In the genomic region with DNA sequence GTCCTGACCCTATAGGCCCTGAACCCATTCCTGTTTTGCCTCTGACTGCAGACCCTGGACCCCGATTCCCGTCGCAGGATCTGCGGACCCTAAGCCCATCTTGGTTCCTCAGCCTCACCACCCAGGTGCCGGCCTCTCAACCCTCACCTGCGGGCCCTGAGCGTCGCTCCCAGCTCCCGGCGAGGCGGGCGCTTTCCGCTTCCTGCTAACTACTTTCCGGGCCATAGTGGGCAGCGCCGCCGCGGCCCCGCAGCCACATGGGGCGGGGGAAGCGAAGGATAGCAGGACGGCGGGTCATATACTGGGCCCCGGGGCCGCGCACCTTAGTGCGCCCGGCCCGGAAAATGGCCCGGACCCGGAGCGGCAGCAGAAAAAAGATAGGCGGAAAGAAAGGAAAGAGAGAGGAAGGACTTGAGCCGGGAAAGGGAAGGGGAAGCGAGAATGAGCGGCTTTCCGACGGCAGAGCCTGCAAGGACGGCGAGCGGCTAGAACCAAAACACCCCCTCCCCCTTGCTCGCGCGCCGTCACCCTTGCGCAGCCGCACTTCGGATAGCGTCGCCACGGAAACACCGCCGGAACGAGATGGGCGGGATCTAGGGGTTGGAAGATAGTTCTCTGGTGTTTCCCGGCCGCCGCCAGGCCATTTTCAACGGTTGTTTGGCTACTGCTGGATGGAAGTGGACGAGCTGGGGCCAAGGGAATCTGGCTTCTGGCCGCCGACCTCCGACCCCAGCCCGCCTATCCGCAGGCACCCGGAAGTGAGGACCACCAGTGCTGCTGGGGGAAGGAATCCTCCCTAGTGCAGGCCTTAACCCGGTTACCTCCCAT, we compare ENCODE assay signal across 8 cellular contexts. TPM values are rescaled to one million over a fixed set of nuclear protein-coding genes. Genes with fewer than 3 reads are reported as not detected.
DNase-seq lines count a peak whose midpoint lies in the region; ATAC-seq and TF ChIP-seq lines count a peak whose summit lies in the region.

A gene (minus strand): TSS at position 492 of the 828 bp plus-strand sequence. CDS start 267 bp downstream, at position 225.

- H3K27me3 Mint-ChIP-seq in CD14-positive monocyte (ENCODE audit: low read depth in 3 of 3): peaks cover 0 to 6% (median 0%) of the 10 kb centered on the region in 3 donors
- H3K27me3 Mint-ChIP-seq in activated CD4-positive, alpha-beta memory T cell treated with anti-CD3 and anti-CD28 coated beads, Interleukin-2, amount 10 ng/mL, durations not matched to agents 7 days and 5 days: no peaks in the 10 kb centered on the region

- WGBS in right lobe of liver (ENCODE audit: insufficient coverage, low coverage, low lambda C conversion rate, missing lambda C conversion rate): under 1% methylated on average over 48 of the region's 67 CpGs

- H3K36me3 Mint-ChIP-seq in CD14-positive monocyte: peaks cover 18 to 22% of the 10 kb centered on the region in 2 donors
- peaks cover 44% of the 10 kb centered on the region for H3K36me3 Mint-ChIP-seq in activated CD4-positive, alpha-beta memory T cell treated with anti-CD3 and anti-CD28 coated beads, Interleukin-2, amount 10 ng/mL, durations not matched to agents 7 days and 5 days (ENCODE audit: low read depth)

- POLR2A ChIA-PET in activated CD4-positive, alpha-beta memory T cell treated with anti-CD3 and anti-CD28 coated beads, Interleukin-2, amount 10 ng/mL, durations not matched to agents 7 days and 5 days (lab: Charles Lee): interaction anchor here (0.7 to 3.2 kb wide), 10 partner anchors 12 to 252 kb away, joined by 3 to 14 read pairs (median 4); a partner anchor contains a TSS

- CTCF ChIA-PET in activated CD4-positive, alpha-beta memory T cell treated with anti-CD3 and anti-CD28 coated beads, Interleukin-2, amount 10 ng/mL, durations not matched to agents 7 days and 5 days (lab: Charles Lee): interaction anchor here (0.6 to 1.4 kb wide), 3 partner anchors 64 to 312 kb away, joined by 4 to 5 read pairs (median 4); no protein-coding TSS in a partner anchor

- H3K4me1 Mint-ChIP-seq in CD14-positive monocyte: peaks cover 44% of the 10 kb centered on the region
- H3K4me1 Mint-ChIP-seq in activated CD4-positive, alpha-beta memory T cell treated with anti-CD3 and anti-CD28 coated beads, Interleukin-2, amount 10 ng/mL, durations not matched to agents 7 days and 5 days: peaks cover 39% of the 10 kb centered on the region

- H3K4me3 Mint-ChIP-seq in CD14-positive monocyte: peak within 1 kb of the TSS; percentile 92
- peak within 1 kb of the TSS; percentile 89 for H3K4me3 Mint-ChIP-seq in activated CD4-positive, alpha-beta memory T cell treated with anti-CD3 and anti-CD28 coated beads, Interleukin-2, amount 10 ng/mL, durations not matched to agents 7 days and 5 days

- peaks cover 29 to 38% of the 10 kb centered on the region in 2 donors for H3K4me1 ChIP-seq in duodenal mucosa (ENCODE audit: control insufficient read depth in 1 of 2, insufficient read depth in 2 of 2, low read length in 2 of 2)
- peaks cover 0 to 22% (median 10%) of the 10 kb centered on the region in 4 donors for H3K4me1 ChIP-seq in right lobe of liver

- DNase-seq in CD14-positive monocyte (ENCODE audit: low spot score) (peak; percentile 87), NCI-H69 (lab: John Stamatoyannopoulos, UW) (peak; percentile 97), right lobe of liver (peak; percentile 92 to 93 (median 92))
- DNase-seq in activated CD4-positive, alpha-beta memory T cell treated with anti-CD3 and anti-CD28 coated beads, Interleukin-2, amount 10 ng/mL, durations not matched to agents 7 days and 5 days: peak; percentile 92
- DNase-seq in stimulated activated CD4-positive, alpha-beta T cell treated with anti-CD3 and anti-CD28 coated beads, Interleukin-4, amount 100 ng/mL, for 24 hours: peak; percentile 90

- H3K27me3 ChIP-seq in duodenal mucosa (ENCODE audit: control insufficient read depth in 1 of 2, insufficient read depth in 2 of 2, low read length in 2 of 2) (no peaks in the 10 kb centered on the region), right lobe of liver (no peaks in the 10 kb centered on the region)

- H3K4me3 ChIP-seq in duodenal mucosa (ENCODE audit: low read depth in 1 of 2, low read length in 2 of 2) (peak within 1 kb of the TSS; percentile 83 to 97), right lobe of liver (peak within 1 kb of the TSS; percentile 76 to 92 (median 84))

- intact Hi-C loops in CD14-positive monocyte (cut with micrococcal nuclease): loop anchor here (5.0 to 10.0 kb wide), 5 partner anchors 46 to 201 kb away; a partner anchor contains a TSS
- intact Hi-C loops in right lobe of liver (cut with DNase I): no loop called here

- H3K9ac ChIP-seq in duodenal mucosa (ENCODE audit: low read depth in 1 of 2, low read length in 2 of 2): peak within 1 kb of the TSS; percentile 94 to 97

- H3K27ac ChIP-seq in duodenal mucosa (ENCODE audit: low read depth, low read length) (peak within 1 kb of the TSS; percentile 85), right lobe of liver (peak within 1 kb of the TSS; percentile 83 to 88 (median 84))

- H3K9me3 Mint-ChIP-seq in CD14-positive monocyte: no peaks in the 10 kb centered on the region
- no peaks in the 10 kb centered on the region for H3K9me3 Mint-ChIP-seq in activated CD4-positive, alpha-beta memory T cell treated with anti-CD3 and anti-CD28 coated beads, Interleukin-2, amount 10 ng/mL, durations not matched to agents 7 days and 5 days

- peak; percentile 63 for TF ChIP-seq POLR2A in right lobe of liver (IDR thresholded peaks at IDR 0.05)

- ATAC-seq in GM19351 (IDR thresholded peaks at IDR 0.05; ENCODE audit: unreplicated experiment): peak; percentile 68
- peak; percentile 71 for ATAC-seq in HG03520 (IDR thresholded peaks at IDR 0.05; ENCODE audit: unreplicated experiment)
- peak; percentile 98 to 99 (median 98) for ATAC-seq in right lobe of liver

- H3K9me3 ChIP-seq in duodenal mucosa (ENCODE audit: control insufficient read depth in 1 of 2, low read length in 2 of 2) (no peaks in the 10 kb centered on the region), right lobe of liver (no peaks in the 10 kb centered on the region)

- peak within 1 kb of the TSS; percentile 94 to 98 (median 97) for H3K27ac Mint-ChIP-seq in CD14-positive monocyte
- peak within 1 kb of the TSS; percentile 92 for H3K27ac Mint-ChIP-seq in activated CD4-positive, alpha-beta memory T cell treated with anti-CD3 and anti-CD28 coated beads, Interleukin-2, amount 10 ng/mL, durations not matched to agents 7 days and 5 days

- H3K36me3 ChIP-seq in duodenal mucosa (ENCODE audit: control insufficient read depth in 1 of 2, insufficient read depth in 2 of 2, low read length in 2 of 2) (peaks cover 2 to 18% of the 10 kb centered on the region in 2 donors), right lobe of liver (peaks cover 0 to 7% (median under 1%) of the 10 kb centered on the region in 4 donors)

- TF ChIP-seq CTCF in CD14-positive monocyte (IDR thresholded peaks at IDR 0.05): no peak
- TF ChIP-seq CTCF in right lobe of liver (IDR thresholded peaks at IDR 0.05): no peak

RNA-seq across cellular contexts. Expression of the gene that starts here (rescaled TPM):
- polyA plus RNA-seq in CD14-positive monocyte: 10 to 100 TPM; 14.6 to 22.4 TPM
- 10 to 100 TPM; 44.1 to 46.9 TPM for total RNA-seq in activated CD4-positive, alpha-beta memory T cell treated with anti-CD3 and anti-CD28 coated beads, Interleukin-2, amount 10 ng/mL, durations not matched to agents 7 days and 5 days
- total RNA-seq in right lobe of liver: 10 to 100 TPM; 14.9 to 21.0 (median 17.5) TPM

Comparison
In these comparisons a context has a peak if more than half of its experiments do, and no peak if none do; other contexts are left out.
1. Peak in every context shown above with its lines: DNase-seq, ATAC-seq, H3K4me3 ChIP-seq and H3K27ac ChIP-seq.
2. intact Hi-C loops: an anchor here in CD14-positive monocyte (5.0 to 10.0 kb wide); none called in right lobe of liver.